ENCODE assay signal across 1 cellular context in the genomic region with DNA sequence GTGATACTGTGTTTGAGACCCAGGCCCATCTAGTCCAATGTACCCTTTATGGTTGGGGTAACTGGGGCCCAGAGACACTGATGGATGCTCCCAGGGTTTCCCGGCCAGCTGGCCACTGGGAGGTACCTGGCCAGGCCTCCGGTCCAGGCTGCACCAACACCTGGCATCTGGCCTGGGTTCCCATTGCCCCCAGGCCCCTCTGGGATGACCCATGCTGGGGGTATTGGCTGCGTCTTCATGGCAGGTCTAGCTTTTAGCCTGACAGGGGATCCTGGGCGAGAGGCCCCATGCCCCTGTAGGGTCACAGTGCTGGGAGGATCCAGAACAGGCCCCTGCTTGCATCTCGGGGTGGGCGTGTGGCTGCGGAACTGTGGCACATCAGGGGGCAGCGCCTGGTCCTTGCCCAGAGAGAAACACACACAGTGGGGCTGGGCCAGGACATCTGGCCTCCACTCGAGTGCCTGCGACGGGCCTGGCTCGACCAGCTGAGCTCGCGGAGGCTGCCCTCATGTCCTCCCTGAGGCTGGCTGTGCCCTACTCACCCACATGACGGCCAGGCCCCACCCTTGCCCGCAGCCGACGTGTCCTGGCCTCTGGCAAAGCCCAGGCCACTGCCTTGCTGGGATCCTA.
TF ChIP-seq lines count a peak whose summit lies in the region.

No MANE protein-coding gene starts in this region.

TF ChIP-seq in IMR-90, 13 proteins besides CTCF, POLR2A, EP300 and RAD21:
- TF ChIP-seq BHLHE40 (IDR thresholded peaks at IDR 0.05; ENCODE audit: low read depth, low read length) = no peak
- TF ChIP-seq, protein P1, sequence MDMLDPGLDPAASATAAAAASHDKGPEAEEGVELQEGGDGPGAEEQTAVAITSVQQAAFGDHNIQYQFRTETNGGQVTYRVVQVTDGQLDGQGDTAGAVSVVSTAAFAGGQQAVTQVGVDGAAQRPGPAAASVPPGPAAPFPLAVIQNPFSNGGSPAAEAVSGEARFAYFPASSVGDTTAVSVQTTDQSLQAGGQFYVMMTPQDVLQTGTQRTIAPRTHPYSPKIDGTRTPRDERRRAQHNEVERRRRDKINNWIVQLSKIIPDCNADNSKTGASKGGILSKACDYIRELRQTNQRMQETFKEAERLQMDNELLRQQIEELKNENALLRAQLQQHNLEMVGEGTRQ (IDR thresholded peaks at IDR 0.05; ENCODE audit: low read depth, low read length) = no peak
- TF ChIP-seq MAFK (IDR thresholded peaks at IDR 0.05; ENCODE audit: low read depth, low read length) = no peak
- no peak for TF ChIP-seq MAZ (IDR thresholded peaks at IDR 0.05; ENCODE audit: borderline replicate concordance, low read depth, low read length)
- TF ChIP-seq CHD1 (IDR thresholded peaks at IDR 0.05; ENCODE audit: low read depth, low read length) = no peak
- no peak for TF ChIP-seq SMC3 (IDR thresholded peaks at IDR 0.05; ENCODE audit: low read depth, low read length)
- TF ChIP-seq, protein P2, sequence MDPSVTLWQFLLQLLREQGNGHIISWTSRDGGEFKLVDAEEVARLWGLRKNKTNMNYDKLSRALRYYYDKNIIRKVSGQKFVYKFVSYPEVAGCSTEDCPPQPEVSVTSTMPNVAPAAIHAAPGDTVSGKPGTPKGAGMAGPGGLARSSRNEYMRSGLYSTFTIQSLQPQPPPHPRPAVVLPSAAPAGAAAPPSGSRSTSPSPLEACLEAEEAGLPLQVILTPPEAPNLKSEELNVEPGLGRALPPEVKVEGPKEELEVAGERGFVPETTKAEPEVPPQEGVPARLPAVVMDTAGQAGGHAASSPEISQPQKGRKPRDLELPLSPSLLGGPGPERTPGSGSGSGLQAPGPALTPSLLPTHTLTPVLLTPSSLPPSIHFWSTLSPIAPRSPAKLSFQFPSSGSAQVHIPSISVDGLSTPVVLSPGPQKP (IDR thresholded peaks at IDR 0.05; ENCODE audit: borderline replicate concordance, low read depth, low read length) = no peak
- TF ChIP-seq RCOR1 (IDR thresholded peaks at IDR 0.05; ENCODE audit: insufficient replicate concordance, low read length) = no peak
- TF ChIP-seq CEBPB (IDR thresholded peaks at IDR 0.05; ENCODE audit: low read depth, low read length) = no peak
- TF ChIP-seq NFE2L2 (IDR thresholded peaks at IDR 0.05; ENCODE audit: low read depth, low read length) = no peak
- no peak for TF ChIP-seq MXI1 (IDR thresholded peaks at IDR 0.05; ENCODE audit: borderline replicate concordance, low read depth, low read length)
- TF ChIP-seq RFX5 (IDR thresholded peaks at IDR 0.05; ENCODE audit: low read depth, low read length) = no peak
- no peak for TF ChIP-seq FOS (IDR thresholded peaks at IDR 0.05; ENCODE audit: low read depth, low read length)
TF ChIP-seq in IMR-90: peak in this region for 0.
